In genomic region chr4:110487873-110488272, GRCh38 we compare ENCODE assay signal across 2 cellular contexts.
A peak's percentile ranks its signal among the peaks of the same experiment; 100 is the strongest.
TF ChIP-seq lines count a peak whose summit lies in the region.

No MANE protein-coding gene starts in this region.

TF ChIP-seq in GM12891, 5 proteins besides CTCF, POLR2A, EP300 and RAD21 (continued from another document):
- no peak for TF ChIP-seq POLR2AphosphoS5 (IDR thresholded peaks at IDR 0.05; ENCODE audit: low read depth, low read length)

TF ChIP-seq in HepG2, 621 proteins besides CTCF, POLR2A, EP300 and RAD21 (continued from another document):
- TF ChIP-seq ZNF510 (CRISPR knock-in tag; IDR thresholded peaks at IDR 0.05; ENCODE audit: low read depth) = no peak
- no peak for TF ChIP-seq ZNF138 (CRISPR knock-in tag; IDR thresholded peaks at IDR 0.05; ENCODE audit: low read depth)
- peak; percentile 64; the same call in 1 of the 2 replicates for TF ChIP-seq TFAP4 (IDR thresholded peaks at IDR 0.05; ENCODE audit: borderline replicate concordance, low read depth)
- no peak for TF ChIP-seq ZFX (CRISPR knock-in tag; IDR thresholded peaks at IDR 0.05; ENCODE audit: low read depth)
- TF ChIP-seq PPARG (CRISPR knock-in tag; conservative IDR thresholded peaks at IDR 0.05) = peak; percentile 93
- TF ChIP-seq TGIF2 (CRISPR knock-in tag; IDR thresholded peaks at IDR 0.05) = peak; percentile 79; the same call in 1 of the 2 replicates
- peak; percentile 35 for TF ChIP-seq HNF4A (CRISPR knock-in tag; IDR thresholded peaks at IDR 0.05)
- peak; percentile 83 for TF ChIP-seq RXRB (CRISPR knock-in tag; IDR thresholded peaks at IDR 0.05; ENCODE audit: borderline replicate concordance)
- TF ChIP-seq PRDM10 (CRISPR knock-in tag; IDR thresholded peaks at IDR 0.05; ENCODE audit: low read depth) = 0 out of 2 replicates have a peak, but pooled peaks have one; percentile 24
- TF ChIP-seq SOX5 (CRISPR knock-in tag; IDR thresholded peaks at IDR 0.05; ENCODE audit: borderline replicate concordance) = peak; percentile 35; the same call in 1 of the 2 replicates
- no peak for TF ChIP-seq SOX13 (IDR thresholded peaks at IDR 0.05)
- TF ChIP-seq SOX13 (CRISPR knock-in tag; conservative IDR thresholded peaks at IDR 0.05 in 1 of 2, IDR thresholded peaks at IDR 0.05 in 1 of 2) = peak in 1 of 2 experiments; percentile 31; a peak in 1 of 4 replicates
- no peak for TF ChIP-seq ZNF724P (CRISPR knock-in tag; IDR thresholded peaks at IDR 0.05; ENCODE audit: borderline replicate concordance)
- peak; percentile 38; the same call in 1 of the 2 replicates for TF ChIP-seq CEBPB (IDR thresholded peaks at IDR 0.05; ENCODE audit: borderline replicate concordance, low read depth, low read length)
- TF ChIP-seq FOXP1 (IDR thresholded peaks at IDR 0.05) = no peak
- TF ChIP-seq FOXP1 (CRISPR knock-in tag; IDR thresholded peaks at IDR 0.05) = peak; percentile 43; the same call in 1 of the 2 replicates
- TF ChIP-seq SAP130 (CRISPR knock-in tag; IDR thresholded peaks at IDR 0.05; ENCODE audit: low read depth) = peak; percentile 47
- TF ChIP-seq ZNF550 (CRISPR knock-in tag; IDR thresholded peaks at IDR 0.05; ENCODE audit: borderline replicate concordance) = no peak
